In genomic region chr1:2233997-2234761, GRCh38 we compare ENCODE assay signal across 8 cellular contexts. TPM values are rescaled to one million over a fixed set of nuclear protein-coding genes. Genes with fewer than 3 reads are reported as not detected.
A peak's percentile ranks its signal among the peaks of the same experiment; 100 is the strongest.
DNase-seq lines count a peak whose midpoint lies in the region; ATAC-seq and TF ChIP-seq lines count a peak whose summit lies in the region.

No MANE protein-coding gene starts in this region.

- no peaks in the 10 kb centered on the region for H3K27me3 ChIP-seq in AG04450 (ENCODE audit: control insufficient read depth, insufficient read depth, low read length)

- H3K9me3 ChIP-seq in AG04450 (ENCODE audit: control insufficient read depth, insufficient read depth, low read length) = peaks cover 5% of the 10 kb centered on the region; the same call in 1 of the 2 replicates

- CTCF ChIA-PET in AG04450 (lab: Charles Lee) = interaction anchor here (0.8 to 2.9 kb wide), 5 partner anchors 39 to 148 kb away, joined by 3 to 13 read pairs (median 5); partner anchors contain the start of gene FAAP20

- peak overlapping the region; percentile 87 for H3K4me3 ChIP-seq in AG04450 (ENCODE audit: low read depth, low read length)

- TF ChIP-seq CTCF in AG04450 (IDR thresholded peaks at IDR 0.05; ENCODE audit: low read depth, low read length) = no peak

- POLR2A ChIA-PET in AG04450 (lab: Yijun Ruan, JAX) = interaction anchor here (0.6 to 1.3 kb wide), 5 partner anchors 38 to 88 kb away, joined by 3 to 6 read pairs (median 4); partner anchors contain the start of gene FAAP20

- peak; percentile 51 for ATAC-seq in HG03135 (IDR thresholded peaks at IDR 0.05; ENCODE audit: unreplicated experiment)
- no peak for ATAC-seq in HG02759 (IDR thresholded peaks at IDR 0.05; ENCODE audit: unreplicated experiment)
- ATAC-seq in HG03045 (IDR thresholded peaks at IDR 0.05; ENCODE audit: unreplicated experiment) = no peak

- DNase-seq in AG04450 (ENCODE audit: low read depth, low spot score) (peak; percentile 61), lung microvascular endothelial cell (ENCODE audit: low read depth in 2 of 2) (peak; percentile 52 to 65)
- DNase-seq in activated CD4-positive, alpha-beta T cell treated with anti-CD3 and anti-CD28 coated beads for 1 hour = peak; percentile 62
- peak; percentile 43 for DNase-seq in stimulated activated CD8-positive, alpha-beta memory T cell treated with anti-CD3 and anti-CD28 coated beads, Interleukin-2, amount 100 ng/mL, for 48 hours (ENCODE audit: low read depth in 2 of 2)

- H3K27ac ChIP-seq in AG04450 (ENCODE audit: low read depth, low read length) (no peak overlapping the region), cingulate gyrus (ENCODE audit: low read depth, low read length) (peak overlapping the region; percentile 88)

RNA-seq across cellular contexts. Expression of gene SKI, which starts 6.1 kb away (rescaled TPM):
- 6.7 and 9.0 TPM in 2 replicates for polyA plus RNA-seq in AG04450 (2011; rRNA removed)
- 6.7 and 9.0 TPM in 2 replicates for polyA minus RNA-seq in AG04450 (2011; rRNA and poly(A)+ RNA removed)
- total RNA-seq in lung microvascular endothelial cell = 11.8 and 18.3 TPM in 2 replicates

RNA-seq across cellular contexts. Expression of gene FAAP20, which starts 39.6 kb away (rescaled TPM):
- 9.7 and 12.6 TPM in 2 replicates for polyA plus RNA-seq in AG04450 (2011; rRNA removed)
- 4.9 and 5.7 TPM in 2 replicates for polyA minus RNA-seq in AG04450 (2011; rRNA and poly(A)+ RNA removed)
- 14.8 and 19.8 TPM in 2 replicates for total RNA-seq in lung microvascular endothelial cell
